In the genomic region with DNA sequence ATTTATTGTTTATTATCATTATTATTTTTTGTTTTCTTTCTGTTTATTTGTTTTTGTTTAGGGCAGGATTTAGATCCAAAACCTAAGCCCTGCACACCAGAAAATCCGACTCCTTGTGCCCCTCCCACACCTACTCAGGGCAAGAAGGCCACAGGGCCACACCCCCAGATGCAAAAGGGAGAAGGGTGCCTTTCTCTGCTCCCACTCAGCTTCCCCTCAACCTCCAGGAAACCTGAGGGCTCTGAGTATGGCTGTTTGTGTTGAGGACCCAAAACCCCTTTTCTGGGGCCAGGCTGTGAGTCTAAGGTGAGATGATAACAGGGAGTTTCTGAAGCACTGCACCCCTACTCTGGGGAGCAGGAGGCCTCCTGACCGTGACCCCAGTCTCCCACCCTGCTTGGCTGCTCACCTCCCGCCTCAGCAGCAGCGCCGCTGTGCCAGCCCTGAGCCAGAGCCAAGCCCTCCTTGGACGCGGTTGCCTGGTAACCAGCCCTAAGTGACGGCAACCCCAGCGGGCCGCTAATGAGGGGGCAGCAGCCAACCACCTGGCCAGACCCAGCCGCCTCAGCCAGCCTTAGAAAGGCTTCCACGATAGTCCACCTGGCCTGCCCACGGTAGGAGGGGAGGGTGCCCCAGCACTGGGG, we compare ENCODE assay signal across 10 cellular contexts. TPM values are rescaled to one million over a fixed set of nuclear protein-coding genes. Genes with fewer than 3 reads are reported as not detected.
DNase-seq lines count a peak whose midpoint lies in the region; ATAC-seq and TF ChIP-seq lines count a peak whose summit lies in the region.
"Had no signal": no experiment of that assay in that cellular context is flagged by ENCODE, and none has a peak within 500 bp of the region (broad histone marks: within the 10 kb centered on the region; RNA-seq: fewer than 3 reads in every experiment).

No MANE protein-coding gene starts in this region.

- H3K27me3 ChIP-seq in SK-N-SH (ENCODE audit: insufficient read depth) (no peaks in the 10 kb centered on the region), mesenchymal stem cell (ENCODE audit: control insufficient read depth in 1 of 2, insufficient read depth in 1 of 2, low read length in 2 of 2) (peaks cover 33 to 78% of the 10 kb centered on the region in 2 experiments)

- H3K79me1 ChIP-seq in mesenchymal stem cell (replicated peaks; ENCODE audit: low read length, poor library complexity, severe bottlenecking) = no peaks in the 10 kb centered on the region

- no peaks in the 10 kb centered on the region for H3K79me2 ChIP-seq in SK-N-SH (ENCODE audit: insufficient read depth)

- H3K27ac Mint-ChIP-seq in activated naive CD4-positive, alpha-beta T cell treated with anti-CD3 and anti-CD28 coated beads for 36 hours = no peak overlapping the region
- H3K27ac Mint-ChIP-seq: B cell had no signal

- H3K18ac ChIP-seq in mesenchymal stem cell (ENCODE audit: low read depth in 1 of 2, low read length in 2 of 2) = peak overlapping the region; percentile 1 to 19

- TF ChIP-seq CTCF in SK-N-SH (IDR thresholded peaks at IDR 0.05) = no peak
- no peak for TF ChIP-seq CTCF in omental fat pad (IDR thresholded peaks at IDR 0.05)

- ATAC-seq in GM21717 (IDR thresholded peaks at IDR 0.05; ENCODE audit: unreplicated experiment) (no peak), omental fat pad (ENCODE audit: low FRiP score) (no peak)

- H3K27ac ChIP-seq in SK-N-SH (ENCODE audit: low read depth in 2 of 2, low read length in 1 of 2) = peak overlapping the region in 1 of 2 experiments; percentile 29; a peak in 1 of 4 replicates
- no peak overlapping the region for H3K27ac ChIP-seq in mesenchymal stem cell (ENCODE audit: low read length, poor library complexity, severe bottlenecking)

- H3K4me2 ChIP-seq in SK-N-SH (no peak overlapping the region), mesenchymal stem cell (ENCODE audit: low read length, poor library complexity, severe bottlenecking) (no peak overlapping the region)

- H3K36me3 ChIP-seq in SK-N-SH (replicated peaks in 1 of 2; ENCODE audit: control insufficient read depth in 1 of 2, insufficient read depth in 2 of 2, low read length in 1 of 2) (no peaks in the 10 kb centered on the region), mesenchymal stem cell (ENCODE audit: control insufficient read depth in 1 of 2, insufficient read depth in 2 of 2, low read depth in 1 of 2, low read length in 2 of 2) (no peaks in the 10 kb centered on the region)

- no peak overlapping the region for H3K4me3 Mint-ChIP-seq in activated naive CD4-positive, alpha-beta T cell treated with anti-CD3 and anti-CD28 coated beads for 36 hours
- H3K4me3 Mint-ChIP-seq: B cell had no signal

- TF ChIP-seq EP300 in SK-N-SH (IDR thresholded peaks at IDR 0.05; ENCODE audit: borderline replicate concordance in 1 of 2, low read depth in 1 of 2, low read length in 1 of 2) = no peak

- peak overlapping the region in 1 of 2 experiments; percentile 0 for H3K14ac ChIP-seq in mesenchymal stem cell (ENCODE audit: low read length in 2 of 2)

- H3K9me3 Mint-ChIP-seq in activated naive CD4-positive, alpha-beta T cell treated with anti-CD3 and anti-CD28 coated beads for 36 hours = no peaks in the 10 kb centered on the region

- H4K20me1 ChIP-seq in SK-N-SH (ENCODE audit: insufficient read depth) = no peaks in the 10 kb centered on the region

- DNase-seq in COR-L47 (lab: John Stamatoyannopoulos, UW) (peak; percentile 96), NCI-H1930 (lab: John Stamatoyannopoulos, UW) (peak; percentile 39 to 45), SK-N-SH (peak; percentile 91), mesenchymal stem cell (peak; percentile 10), OCI-M1 (lab: John Stamatoyannopoulos, UW) (no peak), omental fat pad (ENCODE audit: low spot score) (no peak)
- DNase-seq in activated naive CD4-positive, alpha-beta T cell treated with anti-CD3 and anti-CD28 coated beads for 36 hours = no peak
- DNase-seq: GOT3 had no signal

- peak overlapping the region; percentile 26 for H2BK15ac ChIP-seq in mesenchymal stem cell (ENCODE audit: low read depth, poor library complexity, severe bottlenecking)

- POLR2A ChIA-PET in SK-N-SH (lab: Yijun Ruan, JAX) = interaction anchor here (1.0 to 1.1 kb wide), 2 partner anchors 14 to 172 kb away, joined by 3 read pairs; partner anchors contain the start of gene PPCDC

- 15% methylated on average over 9 of the region's 13 CpGs for WGBS in SK-N-SH (ENCODE audit: low lambda C conversion rate)
- WGBS in mesenchymal stem cell = 11% methylated on average over 13 of the region's 13 CpGs

- no peak overlapping the region for H2AK5ac ChIP-seq in mesenchymal stem cell (ENCODE audit: low read length, severe bottlenecking)

- no peak overlapping the region for H2BK5ac ChIP-seq in mesenchymal stem cell (ENCODE audit: low read depth, low read length, poor library complexity, severe bottlenecking)

- H3K4me1 ChIP-seq in SK-N-SH (ENCODE audit: control insufficient read depth in 1 of 2, insufficient read depth in 2 of 2, low read depth in 1 of 2, low read length in 1 of 2) (peaks cover 0 to 44% of the 10 kb centered on the region in 2 experiments; a peak in 1 of 4 replicates), mesenchymal stem cell (ENCODE audit: control insufficient read depth, insufficient read depth, low read depth, low read length) (peaks cover 12% of the 10 kb centered on the region)

- no peak overlapping the region for H4K91ac ChIP-seq in mesenchymal stem cell (ENCODE audit: low read length)

- H3K4me3 ChIP-seq in SK-N-SH (ENCODE audit: low read depth in 2 of 2, low read length in 1 of 2) (no peak overlapping the region; a peak in 1 of 4 replicates), mesenchymal stem cell (ENCODE audit: insufficient read depth in 1 of 2, low read depth in 1 of 2, low read length in 2 of 2) (no peak overlapping the region)

- H4K8ac ChIP-seq in mesenchymal stem cell (ENCODE audit: low read length) = no peak overlapping the region

- H3K23ac ChIP-seq in mesenchymal stem cell (ENCODE audit: low read length in 2 of 2) = no peak overlapping the region

- H3K27me3 Mint-ChIP-seq in activated naive CD4-positive, alpha-beta T cell treated with anti-CD3 and anti-CD28 coated beads for 36 hours (ENCODE audit: low read depth) = peaks cover 8% of the 10 kb centered on the region

- CTCF ChIA-PET in SK-N-SH (lab: Yijun Ruan, JAX) = interaction anchor here (0.9 to 2.3 kb wide), 4 partner anchors 9 to 166 kb away, joined by 3 to 7 read pairs (median 5); no protein-coding TSS in a partner anchor
- CTCF ChIA-PET in activated naive CD4-positive, alpha-beta T cell treated with anti-CD3 and anti-CD28 coated beads for 36 hours (lab: Charles Lee) = interaction anchor here (1.3 kb wide), 1 partner anchor 166 kb away, joined by 3 read pairs; no protein-coding TSS in a partner anchor

- no peak overlapping the region for H3K9ac ChIP-seq in SK-N-SH
- no peak overlapping the region for H3K9ac ChIP-seq in mesenchymal stem cell (ENCODE audit: low read length)

- no peak overlapping the region for H2AFZ ChIP-seq in SK-N-SH (ENCODE audit: low read depth)
- no peak overlapping the region for H2AFZ ChIP-seq in mesenchymal stem cell (ENCODE audit: low read depth, low read length)

- intact Hi-C loops in activated naive CD4-positive, alpha-beta T cell treated with anti-CD3 and anti-CD28 coated beads for 36 hours (cut with micrococcal nuclease) = no loop called here

- H3K36me3 Mint-ChIP-seq in activated naive CD4-positive, alpha-beta T cell treated with anti-CD3 and anti-CD28 coated beads for 36 hours (ENCODE audit: low read depth) = no peaks in the 10 kb centered on the region

- H3K4me1 Mint-ChIP-seq in activated naive CD4-positive, alpha-beta T cell treated with anti-CD3 and anti-CD28 coated beads for 36 hours (ENCODE audit: low read depth) = peaks cover 9% of the 10 kb centered on the region

- no peak overlapping the region for H3K4ac ChIP-seq in mesenchymal stem cell (ENCODE audit: low read depth in 1 of 2, low read length in 2 of 2)

- no peak; the same call in 1 of the 2 replicates for TF ChIP-seq RAD21 in SK-N-SH (IDR thresholded peaks at IDR 0.05; ENCODE audit: low read length)

- H3F3A ChIP-seq in SK-N-SH (replicated peaks; ENCODE audit: insufficient read depth) = no peaks in the 10 kb centered on the region

- no peak overlapping the region for H2BK120ac ChIP-seq in mesenchymal stem cell (ENCODE audit: low read depth, low read length)

- H2BK12ac ChIP-seq in mesenchymal stem cell (ENCODE audit: low read length in 2 of 2) = no peak overlapping the region

- no peaks in the 10 kb centered on the region for H3K9me2 ChIP-seq in SK-N-SH

- H3K9me3 ChIP-seq in SK-N-SH (no peaks in the 10 kb centered on the region), mesenchymal stem cell (ENCODE audit: control insufficient read depth, low read length) (peaks cover 7% of the 10 kb centered on the region)

TF ChIP-seq in SK-N-SH, 30 proteins besides CTCF, POLR2A, EP300 and RAD21 (continues in another document):
- TF ChIP-seq PBX3 (IDR thresholded peaks at IDR 0.05) = no peak
- TF ChIP-seq CHD2 (IDR thresholded peaks at IDR 0.05; ENCODE audit: low read length, partially characterized antibody) = no peak
- no peak for TF ChIP-seq TAF1 (IDR thresholded peaks at IDR 0.05; ENCODE audit: borderline replicate concordance, low read depth, low read length)
- TF ChIP-seq RCOR1 (IDR thresholded peaks at IDR 0.05; ENCODE audit: low read length) = no peak
- peak; percentile 47; the same call in 1 of the 2 replicates for TF ChIP-seq MXI1 (IDR thresholded peaks at IDR 0.05; ENCODE audit: low read depth, low read length)

RNA-seq across cellular contexts. Expression of gene C15orf39, which starts 6.4 kb away (rescaled TPM):
- 1.6 and 2.5 TPM in 2 replicates for polyA plus RNA-seq in SK-N-SH (2012; rRNA removed)
- polyA plus RNA-seq in SK-N-SH (2012; cell fraction: cytosol; rRNA removed) = 0.91 and 1.3 TPM in 2 replicates
- polyA plus RNA-seq in SK-N-SH (2012; cell fraction: nucleus; rRNA removed) = 2.9 and 3.2 TPM in 2 replicates
- polyA plus RNA-seq in mesenchymal stem cell (2013, experiment 1 of 2) = 12.4 TPM
- 12.2 TPM for polyA plus RNA-seq in mesenchymal stem cell (2013, experiment 2 of 2)
- 1 to 10 TPM; 7.4 to 8.7 TPM for total RNA-seq in activated naive CD4-positive, alpha-beta T cell treated with anti-CD3 and anti-CD28 coated beads for 36 hours
- 10 to 100 TPM in 3 of 4 donors, 1 to 10 TPM in 1; 7.8 to 25.0 (median 13.9) TPM for total RNA-seq in omental fat pad

Comparison
In these comparisons a context has a peak if more than half of its experiments do, and no peak if none do; other contexts are left out.
1. DNase-seq: peak in COR-L47 (single experiment), NCI-H1930 (2 of 2), SK-N-SH (single experiment) and mesenchymal stem cell (single experiment); none in activated naive CD4-positive, alpha-beta T cell treated with anti-CD3 and anti-CD28 coated beads for 36 hours (single experiment), OCI-M1 (single experiment) and omental fat pad (single experiment).